ENCODE assay signal across 17 cellular contexts in the genomic region with DNA sequence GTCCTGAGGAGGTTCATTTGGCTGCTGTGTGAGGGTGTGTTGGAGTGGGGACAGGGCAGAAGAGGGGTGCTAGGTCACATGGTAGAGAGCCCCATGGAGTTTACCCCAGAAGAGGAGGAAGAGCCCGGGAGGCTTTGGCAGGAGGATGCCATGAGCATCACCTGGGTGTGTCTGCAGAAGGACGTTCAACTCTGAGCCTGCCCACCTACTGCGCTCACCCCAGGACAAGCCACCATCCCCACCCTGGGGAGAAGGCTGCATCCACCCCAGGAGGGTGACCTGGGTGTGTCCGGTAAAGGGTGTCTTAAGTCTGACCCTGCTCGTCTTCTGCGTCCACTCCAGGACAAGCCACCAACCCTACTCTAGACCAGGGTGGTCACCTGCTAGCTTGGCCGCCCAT. TPM values are rescaled to one million over a fixed set of nuclear protein-coding genes. Genes with fewer than 3 reads are reported as not detected.
DNase-seq lines count a peak whose midpoint lies in the region; ATAC-seq, FAIRE-seq and TF ChIP-seq lines count a peak whose summit lies in the region.
"Had no signal": no experiment of that assay in that cellular context is flagged by ENCODE, and none has a peak within 500 bp of the region (broad histone marks: within the 10 kb centered on the region; RNA-seq: fewer than 3 reads in every experiment).

No MANE protein-coding gene starts in this region.

- intact Hi-C loops in heart left ventricle (cut with DNase I), result loop anchor here in 1 of 10 donors (5.0 kb wide), 1 partner anchor 57 kb away; no protein-coding TSS in a partner anchor
- intact Hi-C loops in gastrocnemius medialis (cut with DNase I; ENCODE audit: low total_unique reads), result loop anchor here (2.0 kb wide), 2 partner anchors 55 to 79 kb away; no protein-coding TSS in a partner anchor

- TF ChIP-seq POLR2A in heart left ventricle (IDR thresholded peaks at IDR 0.05) (no peak), H1 (IDR thresholded peaks at IDR 0.05; ENCODE audit: control extremely low read depth in 1 of 2, low read depth in 2 of 2, low read length in 2 of 2) (no peak), gastrocnemius medialis (IDR thresholded peaks at IDR 0.05) (no peak)

- POLR2A ChIA-PET in H1 (lab: Charles Lee; ENCODE audit: partially characterized antibody), result no interaction called here

- H2BK120ac ChIP-seq in H1 (replicated peaks; ENCODE audit: low read depth, low read length), result no peak overlapping the region

- in situ Hi-C loops in gastrocnemius medialis (cut with MboI; ENCODE audit: low sequenced_read_pairs in 4 of 4), result loop anchor here in 1 of 4 donors (10.0 kb wide), 1 partner anchor 81 kb away; no protein-coding TSS in a partner anchor

- no peak overlapping the region for H3K18ac ChIP-seq in H1 (ENCODE audit: extremely low read depth, low read length)

- H2BK15ac ChIP-seq in H1 (ENCODE audit: low read length), result no peak overlapping the region

- no peak overlapping the region for H2AK5ac ChIP-seq in H1 (ENCODE audit: low read depth, low read length)

- H3K23me2 ChIP-seq in H1 (ENCODE audit: low read depth, low read length), result no peaks in the 10 kb centered on the region

- H3K4me1 ChIP-seq in right atrium auricular region, result peaks cover 0 to 72% of the 10 kb centered on the region in 2 donors
- H3K4me1 ChIP-seq in heart left ventricle, result peaks cover 3 to 58% (median 44%) of the 10 kb centered on the region in 12 donors
- H3K4me1 ChIP-seq in H1 (replicated peaks in 1 of 4; ENCODE audit: control insufficient read depth in 3 of 4, insufficient read depth in 4 of 4, low read length in 3 of 4), result peaks cover 0 to 15% (median 3%) of the 10 kb centered on the region in 4 experiments; a peak in 5 of 7 replicates
- H3K4me1 ChIP-seq in gastrocnemius medialis, result peaks cover 30 to 31% of the 10 kb centered on the region in 2 donors

- TF ChIP-seq CTCF in right atrium auricular region (IDR thresholded peaks at IDR 0.05) (no peak), heart left ventricle (IDR thresholded peaks at IDR 0.05) (no peak), H1 (IDR thresholded peaks at IDR 0.05; ENCODE audit: control extremely low read depth in 1 of 3, insufficient read depth in 1 of 3, low read depth in 1 of 3, low read length in 3 of 3) (no peak), gastrocnemius medialis (IDR thresholded peaks at IDR 0.05 in 4 of 5, conservative IDR thresholded peaks at IDR 0.05 in 1 of 5) (no peak)

- no peak overlapping the region for H3K23ac ChIP-seq in H1 (ENCODE audit: insufficient read length)

- no peak overlapping the region for H3K4ac ChIP-seq in H1 (replicated peaks; ENCODE audit: insufficient read length, low read depth, low read length)

- ATAC-seq in heart left ventricle (no peak), gastrocnemius medialis (no peak), HG03139 (IDR thresholded peaks at IDR 0.05; ENCODE audit: unreplicated experiment) (no peak), HG03196 (IDR thresholded peaks at IDR 0.05; ENCODE audit: unreplicated experiment) (no peak)
- ATAC-seq: HCT116, HepG2 had no signal

- H3K27ac ChIP-seq in right atrium auricular region, result peak overlapping the region; percentile 54 to 64
- peak overlapping the region in 6 of 12 donors; percentile 59 to 84 (median 72) for H3K27ac ChIP-seq in heart left ventricle
- no peak overlapping the region for H3K27ac ChIP-seq in H1 (ENCODE audit: low read depth, low read length)
- H3K27ac ChIP-seq in gastrocnemius medialis, result peak overlapping the region; percentile 67 to 94 (median 76)

- H2BK12ac ChIP-seq in H1 (ENCODE audit: low read depth, low read length), result 0 out of 2 replicates have a peak overlapping the region, but pooled peaks have one; percentile 27

- no peak overlapping the region for H3K9ac ChIP-seq in H1 (replicated peaks in 1 of 4; ENCODE audit: extremely low read depth in 1 of 4, low read depth in 3 of 4, low read length in 3 of 4)

- no peak overlapping the region for H3K14ac ChIP-seq in H1 (ENCODE audit: insufficient read length)

- WGBS in heart left ventricle, 4 donors, result 93 to 100% (median 97%) methylated on average over 2 to 7 of the region's 7 CpGs
- WGBS in H1 (ENCODE audit: extremely low coverage in 1 of 2, insufficient coverage in 1 of 2, insufficient read length in 1 of 2, insufficient replicate concordance in 2 of 2, low coverage in 1 of 2, low lambda C conversion rate in 2 of 2, missing lambda C conversion rate in 1 of 2), 2 experiments, result 93% methylated on average over 7 of the region's 7 CpGs; no CpG with 5 or more reads in 1 of the 2 experiments

- H3K36me3 ChIP-seq in right atrium auricular region (no peaks in the 10 kb centered on the region), heart left ventricle (no peaks in the 10 kb centered on the region), H1 (ENCODE audit: control insufficient read depth in 2 of 4, insufficient read depth in 4 of 4, low read length in 3 of 4) (no peaks in the 10 kb centered on the region), gastrocnemius medialis (no peaks in the 10 kb centered on the region)

- CTCF ChIA-PET in H1 (lab: Charles Lee; ENCODE audit: partially characterized antibody), result no interaction called here

- no peak overlapping the region for H2AFZ ChIP-seq in H1 (ENCODE audit: low read length)

- H3K27me3 ChIP-seq in right atrium auricular region (no peaks in the 10 kb centered on the region), heart left ventricle (no peaks in the 10 kb centered on the region), H1 (replicated peaks in 1 of 4; ENCODE audit: control insufficient read depth in 3 of 4, extremely low read depth in 1 of 4, insufficient read depth in 3 of 4, low read length in 3 of 4) (no peaks in the 10 kb centered on the region; a peak in 3 of 7 replicates), gastrocnemius medialis (no peaks in the 10 kb centered on the region)

- no peaks in the 10 kb centered on the region for H3K9me3 ChIP-seq in right atrium auricular region
- no peaks in the 10 kb centered on the region for H3K9me3 ChIP-seq in heart left ventricle
- no peaks in the 10 kb centered on the region for H3K9me3 ChIP-seq in H1 (ENCODE audit: insufficient read depth in 2 of 2, low read depth in 1 of 2, low read length in 1 of 2)
- no peaks in the 10 kb centered on the region for H3K9me3 ChIP-seq in gastrocnemius medialis

- no peaks in the 10 kb centered on the region for H3K79me1 ChIP-seq in H1 (ENCODE audit: low read depth, low read length)

- FAIRE-seq in H1 (lab: Jason Lieb, UNC), result no peak
- FAIRE-seq: H54, HepG2, HTR-8/SVneo had no signal

- no peak overlapping the region for H4K91ac ChIP-seq in H1 (replicated peaks; ENCODE audit: insufficient read length, low read length)

- H4K20me1 ChIP-seq in H1 (replicated peaks in 1 of 2; ENCODE audit: control insufficient read depth in 1 of 2, insufficient read depth in 2 of 2, low read length in 2 of 2), result no peaks in the 10 kb centered on the region

- H2BK5ac ChIP-seq in H1 (ENCODE audit: low read depth, low read length), result no peak overlapping the region

- DNase-seq in right atrium auricular region (ENCODE audit: low spot score), result no peak
- DNase-seq in heart left ventricle, result no peak
- DNase-seq in H1 (ENCODE audit: low read depth in 1 of 2, low spot score in 2 of 2), result no peak
- DNase-seq in gastrocnemius medialis, result peak in 1 of 2 donors; percentile 11
- no peak for DNase-seq in NCI-H82 treated with DMSO at 0.1 percent for 48 hours (lab: John Stamatoyannopoulos, UW; ENCODE audit: unreplicated experiment)
- DNase-seq: 8988T; AML-193; C1 segment of cervical spinal cord; Calu3; CD4-positive, alpha-beta T cell; DMS 273 treated with DMSO at 0.1 percent for 48 hours had no signal

- H2BK20ac ChIP-seq in H1 (ENCODE audit: low read length), result no peak overlapping the region

- H3K56ac ChIP-seq in H1 (replicated peaks; ENCODE audit: insufficient read length, low read depth, low read length), result no peak overlapping the region

- H4K5ac ChIP-seq in H1 (ENCODE audit: insufficient read length, low read depth, low read length), result no peak overlapping the region

- H3K79me2 ChIP-seq in H1 (ENCODE audit: control insufficient read depth in 1 of 2, insufficient read depth in 2 of 2, low read length in 2 of 2), result no peaks in the 10 kb centered on the region

- TF ChIP-seq RAD21 in H1 (IDR thresholded peaks at IDR 0.05 in 1 of 2, conservative IDR thresholded peaks at IDR 0.05 in 1 of 2; ENCODE audit: low read depth in 2 of 2, low read length in 2 of 2), result no peak

- H4K8ac ChIP-seq in H1 (ENCODE audit: extremely low read depth, insufficient read depth, low read length), result no peak overlapping the region

- no peak overlapping the region for H3K4me3 ChIP-seq in right atrium auricular region
- no peak overlapping the region for H3K4me3 ChIP-seq in heart left ventricle
- H3K4me3 ChIP-seq in H1 (ENCODE audit: extremely low read depth in 1 of 4, insufficient read depth in 2 of 4, low read depth in 3 of 4, low read length in 4 of 4), result no peak overlapping the region
- H3K4me3 ChIP-seq in gastrocnemius medialis, result no peak overlapping the region

- no peak for TF ChIP-seq EP300 in H1 (IDR thresholded peaks at IDR 0.05; ENCODE audit: borderline replicate concordance in 1 of 2, low read depth in 2 of 2, low read length in 2 of 2)

- no peak overlapping the region for H3K4me2 ChIP-seq in H1 (ENCODE audit: insufficient read depth in 1 of 2, low read depth in 2 of 2, low read length in 2 of 2)

RNA-seq across cellular contexts. Expression of a gene that starts 8.5 kb away (rescaled TPM):
- total RNA-seq in right atrium auricular region (100 to 1,000 TPM in 1 of 2 donors, 10 to 100 TPM in 1; 78.6 to 131 TPM), heart left ventricle (100 to 1,000 TPM in 2 of 9 donors, 10 to 100 TPM in 7; 66.5 to 171 (median 91.6) TPM), gastrocnemius medialis (10 to 100 TPM; 18.7 to 35.7 (median 27.4) TPM)
- polyA plus RNA-seq in heart left ventricle (100 to 1,000 TPM in 1 of 2 donors, 10 to 100 TPM in 1; 23.0 to 157 TPM), H1 (2011; rRNA removed) (8.8 and 13.8 TPM in 2 replicates)
- total RNA-seq in H1 (2021; fragmentation: NEBNext Ultra II Directional; extraction: Animal tissue kit (Norgen Biotek cat#: 25700)), result 24.4 and 25.7 TPM in 2 replicates
- 12.1 TPM for polyA plus RNA-seq in H1 (2011; cell fraction: cytosol; rRNA removed)
- 22.2 TPM for polyA plus RNA-seq in H1 (2011; cell fraction: nucleus; rRNA removed)
- polyA plus RNA-seq in H1 (2012, experiment 1 of 2), result 12.7 to 16.1 TPM (median 13.3 TPM) in 4 replicates
- polyA plus RNA-seq in H1 (2012, experiment 2 of 2), result 7.8 TPM
- polyA plus RNA-seq in H1 (2013, experiment 1 of 2), result 9.1 TPM
- polyA plus RNA-seq in H1 (2013, experiment 2 of 2), result 8.6 TPM
- 22.4 and 29.4 TPM in 2 replicates for polyA minus RNA-seq in H1 (2011; rRNA and poly(A)+ RNA removed)
- 9.8 TPM for polyA minus RNA-seq in H1 (2011; cell fraction: cytosol; rRNA and poly(A)+ RNA removed)
- 37.0 TPM for polyA minus RNA-seq in H1 (2011; cell fraction: nucleus; rRNA and poly(A)+ RNA removed)

RNA-seq across cellular contexts. Expression of a gene that starts 49.1 kb away (rescaled TPM):
- total RNA-seq in right atrium auricular region (under 1 TPM; 0.20 to 0.52 TPM), heart left ventricle (1 to 10 TPM in 3 of 9 donors, under 1 TPM in 6; 0.27 to 2.0 (median 0.69) TPM), gastrocnemius medialis (1 to 10 TPM in 1 of 4 donors, under 1 TPM in 3; 0.18 to 5.6 (median 0.58) TPM)
- polyA plus RNA-seq in heart left ventricle (under 1 TPM; 0.35 to 0.88 TPM), H1 (2011; rRNA removed) (0.23 TPM in 1 of 2 replicates, not detected in the other)
- total RNA-seq in H1 (2021; fragmentation: NEBNext Ultra II Directional; extraction: Animal tissue kit (Norgen Biotek cat#: 25700)), result 0.34 and 0.97 TPM in 2 replicates
- 0.12 TPM for polyA plus RNA-seq in H1 (2011; cell fraction: cytosol; rRNA removed)
- 0.30 TPM for polyA plus RNA-seq in H1 (2011; cell fraction: nucleus; rRNA removed)
- polyA plus RNA-seq in H1 (2012, experiment 1 of 2), result 0.51 to 0.72 TPM (median 0.62 TPM) in 4 replicates
- 0.14 TPM for polyA plus RNA-seq in H1 (2012, experiment 2 of 2)
- 0.16 TPM for polyA plus RNA-seq in H1 (2013, experiment 1 of 2)
- 0.18 TPM for polyA plus RNA-seq in H1 (2013, experiment 2 of 2)
- polyA minus RNA-seq in H1 (2011; rRNA and poly(A)+ RNA removed), result 2.4 and 2.5 TPM in 2 replicates
- polyA minus RNA-seq in H1 (2011; cell fraction: cytosol; rRNA and poly(A)+ RNA removed), result not detected
- 7.8 TPM for polyA minus RNA-seq in H1 (2011; cell fraction: nucleus; rRNA and poly(A)+ RNA removed)
